ENCODE assay signal across 9 cellular contexts in the genomic region with DNA sequence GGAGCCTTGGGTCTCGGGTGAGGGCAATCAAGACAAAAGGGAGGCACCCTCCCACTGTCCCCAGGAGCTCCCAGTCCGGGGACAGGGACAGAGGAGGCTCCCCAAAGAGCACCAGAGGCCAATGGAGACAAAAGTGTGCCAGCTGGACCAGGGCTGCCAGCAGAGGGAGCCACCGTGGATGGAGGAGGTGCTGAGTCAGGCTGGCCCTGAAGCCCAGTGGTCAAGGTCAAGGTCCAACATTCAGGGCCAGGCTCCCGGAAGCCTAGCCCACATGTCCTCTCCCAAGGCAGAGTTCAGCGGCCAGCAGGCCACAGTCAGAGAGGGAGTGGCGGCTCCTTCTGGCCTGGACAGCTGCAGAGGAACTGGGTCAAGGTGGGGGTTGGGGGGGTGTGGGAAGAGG. TPM values are rescaled to one million over a fixed set of nuclear protein-coding genes. Genes with fewer than 3 reads are reported as not detected.
A peak's percentile ranks its signal among the peaks of the same experiment; 100 is the strongest.
DNase-seq lines count a peak whose midpoint lies in the region; ATAC-seq, FAIRE-seq and TF ChIP-seq lines count a peak whose summit lies in the region.
"Had no signal": no experiment of that assay in that cellular context is flagged by ENCODE, and none has a peak within 500 bp of the region (broad histone marks: within the 10 kb centered on the region; RNA-seq: fewer than 3 reads in every experiment).

No MANE protein-coding gene starts in this region.

- H3K4me3 Mint-ChIP-seq in activated T-helper 17 cell treated with anti-CD3 and anti-CD28 coated beads, Interleukin-2, amount 50 U/mL, for 72 hours: peak overlapping the region; percentile 76

- no peaks in the 10 kb centered on the region for H3K9me3 ChIP-seq in AG04450 (ENCODE audit: control insufficient read depth, insufficient read depth, low read length)

- H3K27ac Mint-ChIP-seq in activated T-helper 17 cell treated with anti-CD3 and anti-CD28 coated beads, Interleukin-2, amount 50 U/mL, for 72 hours: no peak overlapping the region

- no peak overlapping the region for H3K27ac ChIP-seq in AG04450 (ENCODE audit: low read depth, low read length)

- POLR2A ChIA-PET in AG04450 (lab: Yijun Ruan, JAX): no interaction called here

- DNase-seq in AG04450 (ENCODE audit: low read depth, low spot score) (no peak), GM13976 (ENCODE audit: low spot score) (peak; percentile 58), iPS-NIHi7 (ENCODE audit: extremely low spot score) (peak; percentile 78), NCI-H446 (lab: John Stamatoyannopoulos, UW) (no peak), GM12892 (ENCODE audit: insufficient read length) (no peak), NCI-H69 (lab: John Stamatoyannopoulos, UW) (no peak)

- TF ChIP-seq CTCF in AG04450 (IDR thresholded peaks at IDR 0.05; ENCODE audit: low read depth, low read length) (peak; percentile 40), GM13976 (IDR thresholded peaks at IDR 0.05; ENCODE audit: borderline replicate concordance, control extremely low read depth, extremely low read depth, insufficient read depth, missing control alignments) (peak; percentile 30)

- H3K27me3 Mint-ChIP-seq in activated T-helper 17 cell treated with anti-CD3 and anti-CD28 coated beads, Interleukin-2, amount 50 U/mL, for 72 hours: no peaks in the 10 kb centered on the region

- no peak overlapping the region for H3K4me3 ChIP-seq in AG04450 (ENCODE audit: low read depth, low read length)

- ATAC-seq in activated T-helper 17 cell treated with anti-CD3 and anti-CD28 coated beads, Interleukin-2, amount 50 U/mL, for 72 hours (replicated peaks): no peak
- no peak for ATAC-seq in HG03342 (IDR thresholded peaks at IDR 0.05; ENCODE audit: unreplicated experiment)

- no peaks in the 10 kb centered on the region for H3K27me3 ChIP-seq in AG04450 (ENCODE audit: control insufficient read depth, insufficient read depth, low read length)

- H3K4me1 Mint-ChIP-seq in activated T-helper 17 cell treated with anti-CD3 and anti-CD28 coated beads, Interleukin-2, amount 50 U/mL, for 72 hours: peaks cover 42% of the 10 kb centered on the region

- no peak for FAIRE-seq in GM12892 (lab: Jason Lieb, UNC)

- H3K36me3 Mint-ChIP-seq in activated T-helper 17 cell treated with anti-CD3 and anti-CD28 coated beads, Interleukin-2, amount 50 U/mL, for 72 hours (ENCODE audit: low read depth): peaks cover 85% of the 10 kb centered on the region

- no peaks in the 10 kb centered on the region for H3K9me3 Mint-ChIP-seq in activated T-helper 17 cell treated with anti-CD3 and anti-CD28 coated beads, Interleukin-2, amount 50 U/mL, for 72 hours

- CTCF ChIA-PET in AG04450 (lab: Charles Lee): interaction anchor here (0.5 to 4.3 kb wide), 8 partner anchors 8 to 440 kb away, joined by 3 to 59 read pairs (median 28); a partner anchor contains a TSS

- in situ Hi-C loops in GM13976 (cut with MboI; ENCODE audit: low sequenced_read_pairs, unreplicated experiment): no loop called here

- no peak for TF ChIP-seq POLR2A in GM12892 (IDR thresholded peaks at IDR 0.05; ENCODE audit: low read depth, low read length)

RNA-seq across cellular contexts. Expression of a gene that starts 8.4 kb away (rescaled TPM):
- 1.6 TPM in 2 replicates for polyA plus RNA-seq in AG04450 (2011; rRNA removed)
- 1.5 and 2.1 TPM in 2 replicates for polyA minus RNA-seq in AG04450 (2011; rRNA and poly(A)+ RNA removed)
- 10 to 100 TPM in 1 of 2 donors, 1 to 10 TPM in 1; 6.1 to 32.1 TPM for total RNA-seq in activated T-helper 17 cell treated with anti-CD3 and anti-CD28 coated beads, Interleukin-2, amount 50 U/mL, for 72 hours
- polyA plus RNA-seq in GM12892 (2012; ENCODE audit: missing spikeins): 0.23 TPM

RNA-seq across cellular contexts. Expression of a gene that starts 11.4 kb away (rescaled TPM):
- polyA plus RNA-seq in AG04450 (2011; rRNA removed): not detected in 2 replicates
- not detected in 2 replicates for polyA minus RNA-seq in AG04450 (2011; rRNA and poly(A)+ RNA removed)
- under 1 TPM in 1 of 2 donors, not detected in 1; 0.26 TPM for total RNA-seq in activated T-helper 17 cell treated with anti-CD3 and anti-CD28 coated beads, Interleukin-2, amount 50 U/mL, for 72 hours
- polyA plus RNA-seq in GM12892 (2012; ENCODE audit: missing spikeins): not detected
- total RNA-seq: lower leg skin had no signal

Comparison
In these comparisons a context has a peak if more than half of its experiments do, and no peak if none do; other contexts are left out.
1. DNase-seq: peak in GM13976 (single experiment) and iPS-NIHi7 (single experiment); none in AG04450 (single experiment), NCI-H446 (0 of 2), GM12892 (single experiment) and NCI-H69 (single experiment).